ENCODE assay signal across 13 cellular contexts in the genomic region with DNA sequence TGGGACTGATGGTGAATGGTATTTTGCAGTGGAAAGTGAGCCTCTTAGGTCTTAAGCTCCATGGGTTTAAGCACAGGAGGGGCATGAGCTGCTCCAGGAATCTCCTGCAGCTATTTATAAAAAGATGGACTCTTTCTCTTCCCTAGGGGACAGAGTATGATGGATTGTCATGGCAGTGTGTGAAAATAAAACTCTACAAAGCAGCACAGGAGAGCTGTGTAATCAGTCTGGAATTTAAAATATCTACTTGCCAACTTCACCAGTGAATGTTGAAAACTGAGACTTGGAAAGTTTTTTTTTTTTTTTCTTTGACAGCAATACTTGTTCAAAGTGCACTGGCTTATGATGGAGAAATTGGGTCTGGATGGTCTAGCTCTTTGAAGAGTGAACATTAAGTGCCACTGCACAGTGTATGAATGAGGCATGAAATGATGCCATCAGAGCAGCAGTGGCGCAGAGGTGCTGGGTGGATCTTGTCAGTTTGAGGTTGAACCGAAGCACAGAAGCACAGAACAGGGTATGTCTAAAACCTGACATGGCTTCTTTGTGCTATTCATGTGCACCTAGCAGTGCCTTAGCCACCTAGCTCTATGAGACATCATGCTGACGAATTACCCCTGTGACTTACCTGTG.
DNase-seq lines count a peak whose midpoint lies in the region; ATAC-seq and TF ChIP-seq lines count a peak whose summit lies in the region.
"Had no signal": no experiment of that assay in that cellular context is flagged by ENCODE, and none has a peak within 500 bp of the region (broad histone marks: within the 10 kb centered on the region; RNA-seq: fewer than 3 reads in every experiment).

No MANE protein-coding gene starts in this region.

- H3K4me3 Mint-ChIP-seq in chondrocyte (ENCODE audit: unreplicated experiment) = peak overlapping the region; percentile 29

- DNase-seq in Right ventricle myocardium superior = peak; percentile 34
- DNase-seq in right atrium auricular region (ENCODE audit: low spot score) = no peak
- DNase-seq in chondrocyte (ENCODE audit: low spot score) = no peak
- DNase-seq in lung (ENCODE audit: low spot score) = no peak
- no peak for DNase-seq in ureter (ENCODE audit: low spot score)
- no peak for DNase-seq in activated CD8-positive, alpha-beta memory T cell treated with anti-CD3 and anti-CD28 coated beads, Interleukin-2, amount 50 U/mL, for 4 hours
- no peak for DNase-seq in 8988T
- DNase-seq: BE2C, colonic mucosa, NCI-H748 treated with DMSO at 0.1 percent for 48 hours, posterior cingulate gyrus, T1000 had no signal

- H3K27ac Mint-ChIP-seq in chondrocyte (ENCODE audit: unreplicated experiment) = peak overlapping the region; percentile 91

- 85 to 94% methylated on average over 3 of the region's 3 CpGs for WGBS in lung, 2 donors

- H3K36me3 ChIP-seq in right atrium auricular region (no peaks in the 10 kb centered on the region), lung (ENCODE audit: control insufficient read depth in 2 of 2, insufficient read depth in 2 of 2, low read length in 2 of 2) (no peaks in the 10 kb centered on the region)
- H3K36me3 ChIP-seq: BE2C, colonic mucosa had no signal

- ATAC-seq in Right ventricle myocardium superior (ENCODE audit: poor library complexity) (peak; percentile 74), lung (ENCODE audit: insufficient read depth, low FRiP score) (peak; percentile 6), GM19455 (IDR thresholded peaks at IDR 0.05; ENCODE audit: unreplicated experiment) (no peak)

- H3K27ac ChIP-seq in right atrium auricular region (peak overlapping the region in 1 of 2 donors; percentile 44), lung (ENCODE audit: low read depth in 1 of 2, low read length in 1 of 2) (peak overlapping the region in 1 of 2 donors; percentile 61)
- H3K27ac ChIP-seq: colonic mucosa had no signal

- H3K4me1 Mint-ChIP-seq in chondrocyte (ENCODE audit: low read depth) = peaks cover 51% of the 10 kb centered on the region

- peaks cover 22% of the 10 kb centered on the region for H3K9me3 Mint-ChIP-seq in chondrocyte (ENCODE audit: low read depth)

- no peaks in the 10 kb centered on the region for H3K27me3 ChIP-seq in right atrium auricular region
- no peaks in the 10 kb centered on the region for H3K27me3 ChIP-seq in lung (ENCODE audit: control insufficient read depth, insufficient read depth)
- H3K27me3 ChIP-seq: BE2C, colonic mucosa had no signal

- intact Hi-C loops in Right ventricle myocardium superior (cut with DNase I) = no loop called here

- peaks cover 0 to 40% of the 10 kb centered on the region in 2 donors for H3K4me1 ChIP-seq in right atrium auricular region
- H3K4me1 ChIP-seq in lung (ENCODE audit: control insufficient read depth in 2 of 2, insufficient read depth in 2 of 2, low read length in 2 of 2) = peaks cover 10 to 31% of the 10 kb centered on the region in 2 donors
- H3K4me1 ChIP-seq: BE2C, colonic mucosa had no signal

- H3K9me3 ChIP-seq in right atrium auricular region (peaks cover 3 to 17% of the 10 kb centered on the region in 2 donors), lung (ENCODE audit: control insufficient read depth in 2 of 2, insufficient read depth in 1 of 2, low read length in 1 of 2) (peaks cover 3 to 9% of the 10 kb centered on the region in 2 donors)
- H3K9me3 ChIP-seq: BE2C, colonic mucosa had no signal

- H3K4me3 ChIP-seq in right atrium auricular region (no peak overlapping the region), lung (no peak overlapping the region)
- H3K4me3 ChIP-seq: colonic mucosa had no signal

- H3K27me3 Mint-ChIP-seq in chondrocyte (ENCODE audit: low read depth) = no peaks in the 10 kb centered on the region

- peaks cover 15% of the 10 kb centered on the region for H3K36me3 Mint-ChIP-seq in chondrocyte (ENCODE audit: low read depth)

- TF ChIP-seq CTCF in right atrium auricular region (IDR thresholded peaks at IDR 0.05) = no peak
- TF ChIP-seq CTCF in chondrocyte (IDR thresholded peaks at IDR 0.05) = no peak
- TF ChIP-seq CTCF in lung (IDR thresholded peaks at IDR 0.05; ENCODE audit: control extremely low read depth, extremely low read depth) = no peak
